Comparison of ENCODE assay signal across 3 cellular contexts in genomic region chr7:146788008-146788407, GRCh38.
"Had no signal": no experiment of that assay in that cellular context is flagged by ENCODE, and none has a peak within 500 bp of the region (broad histone marks: within the 10 kb centered on the region; RNA-seq: fewer than 3 reads in every experiment).

No MANE protein-coding gene starts in this region.

- DNase-seq: H9, HCEC 1CT had no signal

- H3K4me2 ChIP-seq: GM23338 had no signal

- H2AFZ ChIP-seq: GM23338 had no signal

- H3K4me3 ChIP-seq: GM23338 had no signal
